29 cellular contexts compared by ENCODE assay signal in the genomic region with DNA sequence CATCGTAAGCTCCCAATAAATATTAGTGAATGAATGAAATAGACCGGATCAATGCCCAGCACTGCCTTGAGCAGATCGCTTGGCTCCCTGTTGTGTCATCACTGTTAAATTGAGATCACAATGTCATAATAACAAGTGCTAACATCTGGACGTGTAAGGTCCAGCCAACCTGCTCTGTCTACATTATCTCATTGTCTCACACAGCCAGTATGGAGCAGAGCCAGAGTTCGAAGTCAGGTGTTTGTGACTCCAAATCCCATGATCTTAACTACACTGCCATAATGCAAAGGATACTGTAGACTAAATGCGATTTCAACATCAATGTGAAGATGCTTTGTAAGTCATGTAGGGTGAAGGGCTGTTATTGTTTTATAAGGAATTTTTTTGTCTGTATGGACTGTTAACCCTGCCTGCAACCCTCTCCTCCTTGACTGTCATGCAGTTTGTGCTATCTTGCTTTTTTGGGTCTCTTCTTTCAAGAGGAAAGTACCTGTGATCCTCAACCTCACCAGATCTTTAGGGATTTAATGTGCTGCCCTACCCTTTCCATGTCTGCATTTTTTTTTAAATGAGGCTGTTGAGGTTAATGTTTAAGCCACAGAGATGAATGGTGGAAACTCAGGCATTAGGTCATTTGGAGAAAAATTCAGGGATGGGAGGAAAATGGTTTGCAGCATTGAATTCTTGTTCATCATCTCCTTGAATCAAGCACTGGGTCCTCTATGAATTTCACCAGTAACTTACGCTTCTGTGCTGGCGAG. TPM values are rescaled to one million over a fixed set of nuclear protein-coding genes. Genes with fewer than 3 reads are reported as not detected.
"Had no signal": no experiment of that assay in that cellular context is flagged by ENCODE, and none has a peak within 500 bp of the region (broad histone marks: within the 10 kb centered on the region; RNA-seq: fewer than 3 reads in every experiment).

No MANE protein-coding gene starts in this region.

- H3K4me3 ChIP-seq: SJSA1 had no signal

- H3K27me3 ChIP-seq: SJSA1 had no signal

- H3K4me3 Mint-ChIP-seq: activated B cell treated with CpG ODN at 0.5 μM for 24 hours; activated CD4-positive, alpha-beta T cell treated with anti-CD3 and anti-CD28 coated beads, Interleukin-2, amount 10 ng/mL, durations not matched to agents 24 days and 14 days; activated naive CD4-positive, alpha-beta T cell treated with anti-CD3 and anti-CD28 coated beads, Interleukin-2, amount 10 ng/mL, durations not matched to agents 7 days and 5 days; activated naive CD8-positive, alpha-beta T cell treated with anti-CD3 and anti-CD28 coated beads for 36 hours; activated T-helper 17 cell treated with anti-CD3 and anti-CD28 coated beads, Interleukin-2, amount 50 U/mL, for 72 hours; T-helper 1 cell treated with Interleukin-12 subunit alpha and Interleukin-12 subunit beta and Interleukin-4 antibody, amounts not matched to agents 30 μg/mL and 1 μg/mL, for 36 hours had no signal

- H3K27ac ChIP-seq: RWPE1, SJSA1 had no signal

- H3K9me3 Mint-ChIP-seq: activated B cell treated with CpG ODN at 0.5 μM for 24 hours; activated CD4-positive, alpha-beta T cell treated with anti-CD3 and anti-CD28 coated beads, Interleukin-2, amount 10 ng/mL, durations not matched to agents 24 days and 14 days; activated naive CD4-positive, alpha-beta T cell treated with anti-CD3 and anti-CD28 coated beads, Interleukin-2, amount 10 ng/mL, durations not matched to agents 7 days and 5 days; activated naive CD8-positive, alpha-beta T cell treated with anti-CD3 and anti-CD28 coated beads for 36 hours; activated T-helper 17 cell treated with anti-CD3 and anti-CD28 coated beads, Interleukin-2, amount 50 U/mL, for 72 hours; T-helper 1 cell treated with Interleukin-12 subunit alpha and Interleukin-12 subunit beta and Interleukin-4 antibody, amounts not matched to agents 30 μg/mL and 1 μg/mL, for 36 hours had no signal

- H3K4me1 ChIP-seq: SJSA1 had no signal

- H3K27ac Mint-ChIP-seq: activated B cell treated with CpG ODN at 0.5 μM for 24 hours; activated CD4-positive, alpha-beta T cell treated with anti-CD3 and anti-CD28 coated beads, Interleukin-2, amount 10 ng/mL, durations not matched to agents 24 days and 14 days; activated naive CD4-positive, alpha-beta T cell treated with anti-CD3 and anti-CD28 coated beads, Interleukin-2, amount 10 ng/mL, durations not matched to agents 7 days and 5 days; activated naive CD8-positive, alpha-beta T cell treated with anti-CD3 and anti-CD28 coated beads for 36 hours; activated T-helper 17 cell treated with anti-CD3 and anti-CD28 coated beads, Interleukin-2, amount 50 U/mL, for 72 hours; T-helper 1 cell treated with Interleukin-12 subunit alpha and Interleukin-12 subunit beta and Interleukin-4 antibody, amounts not matched to agents 30 μg/mL and 1 μg/mL, for 36 hours had no signal

- H3K9me3 ChIP-seq: SJSA1 had no signal

- ATAC-seq: activated T-helper 17 cell treated with anti-CD3 and anti-CD28 coated beads, Interleukin-2, amount 50 U/mL, for 72 hours; Panc1 had no signal

- DNase-seq: activated B cell treated with CpG ODN at 0.5 μM for 24 hours; activated CD4-positive, alpha-beta T cell treated with anti-CD3 and anti-CD28 coated beads for 1 hour; activated CD4-positive, alpha-beta T cell treated with anti-CD3 and anti-CD28 coated beads, Interleukin-2, amount 10 ng/mL, durations not matched to agents 24 days and 14 days; activated CD4-positive, alpha-beta T cell treated with anti-CD3 and anti-CD28 coated beads, Interleukin-2, amount 50 U/mL, for 48 hours; activated gamma-delta T cell treated with Interleukin-2 at 50 U/mL for 16 hours; activated naive CD4-positive, alpha-beta T cell treated with anti-CD3 and anti-CD28 coated beads, Interleukin-2, amount 10 ng/mL, durations not matched to agents 7 days and 5 days; activated naive CD8-positive, alpha-beta T cell treated with anti-CD3 and anti-CD28 coated beads for 36 hours; activated T-cell treated with anti-CD3 and anti-CD28 coated beads for 4 hours; activated T-cell treated with anti-CD3 and anti-CD28 coated beads, Interleukin-2, amount 50 U/mL, for 48 hours; cerebellar nuclear complex; Kasumi-1; NCI-H1105 treated with DMSO at 0.1 percent for 48 hours; NCI-H1436 treated with DMSO at 0.1 percent for 48 hours; NCI-H187 treated with DMSO at 0.1 percent for 48 hours; NCI-H2081 treated with DMSO at 0.1 percent for 48 hours; NCI-H226; NCI-H526; NCI-H774; NK-92 treated with Interleukin-12 subunit alpha and Interleukin-12 subunit beta, amount 100 ng/mL, for 24 hours; OCI-M1; Right ventricle myocardium superior had no signal

- H3K36me3 ChIP-seq: SJSA1 had no signal

- H3K36me3 Mint-ChIP-seq: activated naive CD4-positive, alpha-beta T cell treated with anti-CD3 and anti-CD28 coated beads, Interleukin-2, amount 10 ng/mL, durations not matched to agents 7 days and 5 days; activated naive CD8-positive, alpha-beta T cell treated with anti-CD3 and anti-CD28 coated beads for 36 hours had no signal

- H3K4me1 Mint-ChIP-seq: activated B cell treated with CpG ODN at 0.5 μM for 24 hours had no signal

RNA-seq across cellular contexts. Expression of a gene that starts 49.0 kb away (rescaled TPM):
- total RNA-seq: activated B cell treated with CpG ODN at 0.5 μM for 24 hours; activated naive CD8-positive, alpha-beta T cell treated with anti-CD3 and anti-CD28 coated beads for 36 hours; cardiac septum; NCI-H460; Right ventricle myocardium superior; SJSA1 had no signal
- polyA plus RNA-seq: adipose tissue had no signal

RNA-seq across cellular contexts. Expression of a gene that starts 51.9 kb away (rescaled TPM):
- total RNA-seq: activated CD4-positive, alpha-beta T cell treated with anti-CD3 and anti-CD28 coated beads, Interleukin-2, amount 10 ng/mL, durations not matched to agents 24 days and 14 days; activated naive CD8-positive, alpha-beta T cell treated with anti-CD3 and anti-CD28 coated beads for 36 hours; activated T-helper 17 cell treated with anti-CD3 and anti-CD28 coated beads, Interleukin-2, amount 50 U/mL, for 72 hours; NCI-H460; SJSA1 had no signal
